14 cellular contexts compared by ENCODE assay signal in the genomic region with DNA sequence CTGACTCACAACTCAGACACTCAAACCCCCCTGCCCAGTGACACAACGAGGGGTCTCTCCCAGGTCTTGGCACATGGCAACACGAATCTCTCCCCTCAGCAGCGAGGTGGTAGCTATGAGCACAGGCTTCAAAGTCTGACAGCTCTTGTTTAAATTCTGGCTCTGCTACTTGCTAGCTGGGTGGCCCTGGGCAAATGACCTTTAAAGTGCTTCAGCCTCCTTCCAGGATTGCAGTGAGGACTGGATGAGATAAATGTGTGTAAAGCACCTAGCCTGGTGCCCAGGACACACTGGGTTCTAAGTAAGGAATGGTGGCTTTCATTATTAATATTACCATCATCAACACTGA. TPM values are rescaled to one million over a fixed set of nuclear protein-coding genes. Genes with fewer than 3 reads are reported as not detected.
A peak's percentile ranks its signal among the peaks of the same experiment; 100 is the strongest.
DNase-seq lines count a peak whose midpoint lies in the region; ATAC-seq, FAIRE-seq and TF ChIP-seq lines count a peak whose summit lies in the region.
"Had no signal": no experiment of that assay in that cellular context is flagged by ENCODE, and none has a peak within 500 bp of the region (broad histone marks: within the 10 kb centered on the region; RNA-seq: fewer than 3 reads in every experiment).

No MANE protein-coding gene starts in this region.

- TF ChIP-seq CTCF in HL-60 (IDR thresholded peaks at IDR 0.05; ENCODE audit: insufficient read depth, low read length) (no peak), brain microvascular endothelial cell (IDR thresholded peaks at IDR 0.05; ENCODE audit: low read depth, low read length, missing control alignments) (no peak), left lung (IDR thresholded peaks at IDR 0.05) (no peak), stomach (IDR thresholded peaks at IDR 0.05) (no peak)

- no peaks in the 10 kb centered on the region for H3K9me3 ChIP-seq in left lung
- H3K9me3 ChIP-seq in stomach = no peaks in the 10 kb centered on the region

- peak; percentile 26 for ATAC-seq in left lung
- no peak for ATAC-seq in GM21717 (IDR thresholded peaks at IDR 0.05; ENCODE audit: unreplicated experiment)
- ATAC-seq in stimulated activated naive B cell treated with anti-CD40 and anti-IgM and Interleukin-4, amounts not matched to agents 10 μg/mL and 1 μg/mL and 100 μg/mL, for 72 hours (replicated peaks) = no peak

- WGBS in stomach, 5 donors = 66 to 86% (median 72%) methylated on average over 3 of the region's 3 CpGs

- H3K36me3 ChIP-seq in brain microvascular endothelial cell (replicated peaks) (peaks cover 21% of the 10 kb centered on the region), left lung (peaks cover 0 to 38% of the 10 kb centered on the region in 2 donors), stomach (peaks cover 31 to 86% (median 66%) of the 10 kb centered on the region in 4 donors)

- peaks cover 45 to 68% of the 10 kb centered on the region in 2 donors for H3K36me3 Mint-ChIP-seq in stimulated activated naive B cell treated with anti-CD40 and anti-IgM and Interleukin-4, amounts not matched to agents 10 μg/mL and 1 μg/mL and 100 μg/mL, for 72 hours

- intact Hi-C loops in left lung (cut with DNase I) (no loop called here), stomach (cut with DNase I; ENCODE audit: low total_unique reads) (no loop called here)

- in situ Hi-C loops in brain microvascular endothelial cell (cut with HindIII; ENCODE audit: low pct_ligation_motif_present, low sequenced_read_pairs) = loop anchor here (5.0 kb wide), 1 partner anchor 46 kb away; no protein-coding TSS in a partner anchor

- H3K27me3 ChIP-seq in HL-60 (ENCODE audit: insufficient read depth, poor library complexity, severe bottlenecking) (no peaks in the 10 kb centered on the region), brain microvascular endothelial cell (replicated peaks) (no peaks in the 10 kb centered on the region), left lung (no peaks in the 10 kb centered on the region), stomach (no peaks in the 10 kb centered on the region)

- H3K4me3 Mint-ChIP-seq in stimulated activated naive B cell treated with anti-CD40 and anti-IgM and Interleukin-4, amounts not matched to agents 10 μg/mL and 1 μg/mL and 100 μg/mL, for 72 hours = no peak overlapping the region
- H3K4me3 Mint-ChIP-seq: CD4-positive, alpha-beta T cell; central memory CD8-positive, alpha-beta T cell had no signal

- no peak for TF ChIP-seq EP300 in stomach (IDR thresholded peaks at IDR 0.05)

- TF ChIP-seq POLR2A in stomach (IDR thresholded peaks at IDR 0.05) = no peak

- no peak for FAIRE-seq in RCC 7860 (lab: Jason Lieb, UNC)

- peaks cover 12 to 26% of the 10 kb centered on the region in 2 donors for H3K4me1 Mint-ChIP-seq in stimulated activated naive B cell treated with anti-CD40 and anti-IgM and Interleukin-4, amounts not matched to agents 10 μg/mL and 1 μg/mL and 100 μg/mL, for 72 hours
- H3K4me1 Mint-ChIP-seq: central memory CD8-positive, alpha-beta T cell had no signal

- H3K27me3 Mint-ChIP-seq in stimulated activated naive B cell treated with anti-CD40 and anti-IgM and Interleukin-4, amounts not matched to agents 10 μg/mL and 1 μg/mL and 100 μg/mL, for 72 hours = no peaks in the 10 kb centered on the region
- H3K27me3 Mint-ChIP-seq: CD4-positive, alpha-beta T cell; central memory CD8-positive, alpha-beta T cell had no signal

- H3K27ac ChIP-seq in HL-60 (replicated peaks) = peak overlapping the region; percentile 51
- peak overlapping the region; percentile 86 for H3K27ac ChIP-seq in brain microvascular endothelial cell
- H3K27ac ChIP-seq in left lung = peak overlapping the region; percentile 87 to 91
- peak overlapping the region in 3 of 5 donors; percentile 64 to 83 (median 79) for H3K27ac ChIP-seq in stomach

- H3K9me3 Mint-ChIP-seq in stimulated activated naive B cell treated with anti-CD40 and anti-IgM and Interleukin-4, amounts not matched to agents 10 μg/mL and 1 μg/mL and 100 μg/mL, for 72 hours = no peaks in the 10 kb centered on the region
- H3K9me3 Mint-ChIP-seq: activated T-helper 2 cell treated with anti-CD3 and anti-CD28 coated beads, Interferon-gamma antibody, Interleukin-2, Interleukin-4, amounts not matched to agents 10 μg/mL and 5 μg/mL and 100 μg/mL, durations not matched to agents 14 hours and 24 hours and 36 hours; CD4-positive, alpha-beta T cell; central memory CD8-positive, alpha-beta T cell had no signal

- no peak overlapping the region for H3K4me3 ChIP-seq in HL-60 (replicated peaks; ENCODE audit: insufficient read depth, low read length)
- no peak overlapping the region for H3K4me3 ChIP-seq in brain microvascular endothelial cell (ENCODE audit: low read depth, low read length)
- H3K4me3 ChIP-seq in left lung = no peak overlapping the region
- no peak overlapping the region for H3K4me3 ChIP-seq in stomach

- H3K27ac Mint-ChIP-seq in stimulated activated naive B cell treated with anti-CD40 and anti-IgM and Interleukin-4, amounts not matched to agents 10 μg/mL and 1 μg/mL and 100 μg/mL, for 72 hours = no peak overlapping the region
- H3K27ac Mint-ChIP-seq: activated T-helper 2 cell treated with anti-CD3 and anti-CD28 coated beads, Interferon-gamma antibody, Interleukin-2, Interleukin-4, amounts not matched to agents 10 μg/mL and 5 μg/mL and 100 μg/mL, durations not matched to agents 14 hours and 24 hours and 36 hours; CD4-positive, alpha-beta T cell had no signal

- H3K4me1 ChIP-seq in left lung = peaks cover 23 to 61% of the 10 kb centered on the region in 2 donors
- peaks cover 0 to 46% (median 9%) of the 10 kb centered on the region in 4 donors for H3K4me1 ChIP-seq in stomach

- DNase-seq in HL-60 (ENCODE audit: low read depth in 1 of 2, low spot score in 1 of 2) (no peak), brain microvascular endothelial cell (no peak), left lung (no peak), stomach (no peak), NCI-H1092 treated with DMSO at 0.1 percent for 48 hours (lab: John Stamatoyannopoulos, UW) (no peak), RCC 7860 (ENCODE audit: low spot score) (no peak)
- DNase-seq in stimulated activated naive B cell treated with anti-CD40 and anti-IgM and Interleukin-4, amounts not matched to agents 10 μg/mL and 1 μg/mL and 100 μg/mL, for 72 hours = no peak
- DNase-seq: activated CD4-positive, alpha-beta T cell treated with anti-CD3 and anti-CD28 coated beads for 48 hours; CD4-positive, alpha-beta T cell; posterior cingulate gyrus; T-helper 2 cell had no signal

RNA-seq across cellular contexts. Expression of gene ANPEP, which starts 23.2 kb away (rescaled TPM):
- total RNA-seq in left lung = 100 to 1,000 TPM in 1 of 2 donors, 10 to 100 TPM in 1; 27.2 to 139 TPM
- 10 to 100 TPM in 2 of 5 donors, 1 to 10 TPM in 2, under 1 TPM in 1; 0.89 to 41.7 (median 5.2) TPM for total RNA-seq in stomach
- 1 to 10 TPM; 1.9 to 7.2 (median 5.7) TPM for polyA plus RNA-seq in stomach

RNA-seq across cellular contexts. Expression of gene AP3S2, which starts 56.0 kb away (rescaled TPM):
- total RNA-seq in left lung (10 to 100 TPM; 34.2 to 34.8 TPM), stomach (10 to 100 TPM; 14.6 to 90.4 (median 34.5) TPM)
- polyA plus RNA-seq in stomach = 10 to 100 TPM in 2 of 3 donors, 1 to 10 TPM in 1; 8.4 to 24.7 (median 23.2) TPM
